9 cellular contexts compared by ENCODE assay signal in the genomic region with DNA sequence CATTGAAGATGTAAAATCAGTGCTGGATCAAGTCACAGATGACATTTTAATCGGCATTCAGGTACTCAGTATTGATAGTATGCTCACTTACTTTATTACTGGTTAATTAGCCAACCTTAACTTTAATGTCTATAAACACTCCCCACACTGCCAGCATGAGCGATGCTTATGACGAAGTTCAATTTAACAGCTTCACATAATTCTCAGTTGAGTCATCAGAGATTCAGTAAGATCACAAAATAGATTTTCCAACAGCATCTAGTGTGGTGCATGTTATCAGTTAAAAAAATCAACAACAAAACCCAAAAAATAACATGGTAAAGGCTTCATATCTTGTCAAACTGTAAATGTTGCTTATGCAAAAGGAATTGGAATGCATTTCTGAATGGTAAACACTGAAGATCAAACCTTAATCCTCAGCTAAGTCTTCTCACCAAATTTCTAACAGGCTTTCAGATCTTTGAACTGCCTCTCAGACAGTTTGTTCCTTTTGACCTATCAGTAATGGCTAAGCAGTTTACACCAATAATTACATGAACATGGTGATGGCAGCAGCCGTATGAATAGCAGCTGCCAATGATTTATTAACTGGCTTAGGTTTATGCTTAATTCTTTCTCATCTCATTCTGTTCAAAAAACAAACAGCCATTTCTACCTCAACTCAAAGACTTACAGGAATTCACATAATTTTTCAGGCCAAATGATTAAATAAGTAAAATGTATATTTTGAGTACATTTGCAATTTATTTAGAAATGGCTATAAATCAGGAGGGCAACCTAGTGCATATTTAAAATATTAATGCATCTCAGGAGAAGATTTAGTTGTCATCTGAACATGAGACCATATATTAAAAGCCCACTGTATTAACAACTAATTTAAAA.
DNase-seq lines count a peak whose midpoint lies in the region; ATAC-seq, FAIRE-seq and TF ChIP-seq lines count a peak whose summit lies in the region.
"Had no signal": no experiment of that assay in that cellular context is flagged by ENCODE, and none has a peak within 500 bp of the region (broad histone marks: within the 10 kb centered on the region; RNA-seq: fewer than 3 reads in every experiment).

No MANE protein-coding gene starts in this region.

- peak; percentile 59 for DNase-seq in AG04449 (ENCODE audit: low read depth, low spot score)
- peak; percentile 14 for DNase-seq in HTR-8/SVneo (ENCODE audit: insufficient read length, low spot score)
- peak; percentile 78 for DNase-seq in astrocyte of the hippocampus (ENCODE audit: low read depth, low spot score)
- DNase-seq in kidney glomerular epithelial cell (lab: John Stamatoyannopoulos, UW), result peak; percentile 87
- DNase-seq in GM12891 (ENCODE audit: insufficient read length, low spot score), result no peak
- no peak for DNase-seq in NCI-H1694 treated with DMSO at 0.1 percent for 48 hours (lab: John Stamatoyannopoulos, UW)
- DNase-seq: NCI-H187 had no signal

- CTCF ChIA-PET in AG04449 (lab: Yijun Ruan, JAX), result interaction anchor here (0.8 to 2.6 kb wide), 2 partner anchors 10 to 141 kb away, joined by 3 to 21 read pairs; a partner anchor contains a TSS

- FAIRE-seq in HTR-8/SVneo (lab: Jason Lieb, UNC) (peak; percentile 31), GM12891 (lab: Jason Lieb, UNC) (no peak)

- TF ChIP-seq CTCF in AG04449 (IDR thresholded peaks at IDR 0.05; ENCODE audit: insufficient read depth, low read length, missing control alignments), result no peak

- no peak overlapping the region for H3K4me3 ChIP-seq in AG04449 (ENCODE audit: low read depth, low read length)

- TF ChIP-seq POLR2A in GM12891 (IDR thresholded peaks at IDR 0.05; ENCODE audit: low read depth, low read length), result no peak

- POLR2A ChIA-PET in AG04449 (lab: Yijun Ruan, JAX), result no interaction called here

- ATAC-seq in GM21529 (IDR thresholded peaks at IDR 0.05; ENCODE audit: unreplicated experiment) (no peak), GM19467 (IDR thresholded peaks at IDR 0.05; ENCODE audit: unreplicated experiment) (no peak)

TF ChIP-seq in GM12891, 5 proteins besides CTCF, POLR2A, EP300 and RAD21:
- TF ChIP-seq TAF1 (IDR thresholded peaks at IDR 0.05; ENCODE audit: low read depth, low read length) (no peak), POU2F2 (IDR thresholded peaks at IDR 0.05; ENCODE audit: low read depth, low read length) (no peak), SPI1 (IDR thresholded peaks at IDR 0.05; ENCODE audit: low read depth, low read length) (no peak), POLR2AphosphoS5 (IDR thresholded peaks at IDR 0.05; ENCODE audit: low read depth, low read length) (no peak), PAX5 (IDR thresholded peaks at IDR 0.05; ENCODE audit: insufficient read depth, low read length, severe bottlenecking) (no peak)

Comparison
In these comparisons a context has a peak if more than half of its experiments do, and no peak if none do; other contexts are left out.
1. DNase-seq: peak in AG04449 (single experiment), HTR-8/SVneo (single experiment), astrocyte of the hippocampus (single experiment) and kidney glomerular epithelial cell (single experiment); none in GM12891 (single experiment) and NCI-H1694 treated with DMSO at 0.1 percent for 48 hours (single experiment).